In genomic region chr12:87413784-87414183, GRCh38 we compare ENCODE assay signal across 20 cellular contexts.
DNase-seq lines count a peak whose midpoint lies in the region; ATAC-seq, FAIRE-seq and TF ChIP-seq lines count a peak whose summit lies in the region.
"Had no signal": no experiment of that assay in that cellular context is flagged by ENCODE, and none has a peak within 500 bp of the region (broad histone marks: within the 10 kb centered on the region; RNA-seq: fewer than 3 reads in every experiment).

No MANE protein-coding gene starts in this region.

- no peak overlapping the region for H2AFZ ChIP-seq in astrocyte (ENCODE audit: low read depth, low read length)

- H3K27ac Mint-ChIP-seq in astrocyte (ENCODE audit: unreplicated experiment) = peak overlapping the region; percentile 14
- peak overlapping the region; percentile 32 for H3K27ac Mint-ChIP-seq in type B pancreatic cell
- no peak overlapping the region for H3K27ac Mint-ChIP-seq in activated T-cell treated with anti-CD3 and anti-CD28 coated beads, Interleukin-2, amount 50 U/mL, for 72 hours
- H3K27ac Mint-ChIP-seq in naive thymus-derived CD8-positive, alpha-beta T cell = no peak overlapping the region
- H3K27ac Mint-ChIP-seq: CD14-positive monocyte; GM23338; stimulated activated naive B cell treated with anti-CD40 and anti-IgM and Interleukin-4, amounts not matched to agents 10 μg/mL and 1 μg/mL and 100 μg/mL, for 72 hours had no signal

- H3K4me3 Mint-ChIP-seq in astrocyte (ENCODE audit: unreplicated experiment) (no peak overlapping the region), type B pancreatic cell (no peak overlapping the region)
- no peak overlapping the region for H3K4me3 Mint-ChIP-seq in activated T-cell treated with anti-CD3 and anti-CD28 coated beads, Interleukin-2, amount 50 U/mL, for 72 hours
- no peak overlapping the region for H3K4me3 Mint-ChIP-seq in naive thymus-derived CD8-positive, alpha-beta T cell
- H3K4me3 Mint-ChIP-seq: CD14-positive monocyte; GM23338; stimulated activated naive B cell treated with anti-CD40 and anti-IgM and Interleukin-4, amounts not matched to agents 10 μg/mL and 1 μg/mL and 100 μg/mL, for 72 hours had no signal

- H3K4me1 Mint-ChIP-seq in astrocyte (ENCODE audit: low read depth, unreplicated experiment) (peaks cover 4% of the 10 kb centered on the region), type B pancreatic cell (ENCODE audit: unreplicated experiment) (peaks cover 17% of the 10 kb centered on the region)
- no peaks in the 10 kb centered on the region for H3K4me1 Mint-ChIP-seq in activated T-cell treated with anti-CD3 and anti-CD28 coated beads, Interleukin-2, amount 50 U/mL, for 72 hours (ENCODE audit: low read depth)
- no peaks in the 10 kb centered on the region for H3K4me1 Mint-ChIP-seq in naive thymus-derived CD8-positive, alpha-beta T cell
- H3K4me1 Mint-ChIP-seq: CD14-positive monocyte; GM23338; stimulated activated naive B cell treated with anti-CD40 and anti-IgM and Interleukin-4, amounts not matched to agents 10 μg/mL and 1 μg/mL and 100 μg/mL, for 72 hours had no signal

- POLR2A ChIA-PET in naive thymus-derived CD8-positive, alpha-beta T cell (lab: Charles Lee) = no interaction called here

- no peak overlapping the region for H3K4me2 ChIP-seq in astrocyte (ENCODE audit: low read length)
- H3K4me2 ChIP-seq: GM23338 had no signal

- H3K79me2 ChIP-seq in astrocyte (ENCODE audit: insufficient read depth, low read length) = no peaks in the 10 kb centered on the region

- H3K9ac ChIP-seq in astrocyte (ENCODE audit: low read length) = no peak overlapping the region

- H3K9me3 Mint-ChIP-seq in astrocyte (ENCODE audit: unreplicated experiment) (peaks cover 4% of the 10 kb centered on the region), type B pancreatic cell (no peaks in the 10 kb centered on the region)
- peaks cover 12 to 15% of the 10 kb centered on the region in 2 donors for H3K9me3 Mint-ChIP-seq in activated T-cell treated with anti-CD3 and anti-CD28 coated beads, Interleukin-2, amount 50 U/mL, for 72 hours
- peaks cover 5 to 57% (median 14%) of the 10 kb centered on the region in 9 donors for H3K9me3 Mint-ChIP-seq in naive thymus-derived CD8-positive, alpha-beta T cell

- H3K27me3 Mint-ChIP-seq in astrocyte (ENCODE audit: low read depth, unreplicated experiment) = no peaks in the 10 kb centered on the region
- no peaks in the 10 kb centered on the region for H3K27me3 Mint-ChIP-seq in type B pancreatic cell
- H3K27me3 Mint-ChIP-seq in activated T-cell treated with anti-CD3 and anti-CD28 coated beads, Interleukin-2, amount 50 U/mL, for 72 hours (ENCODE audit: low read depth) = no peaks in the 10 kb centered on the region
- H3K27me3 Mint-ChIP-seq in naive thymus-derived CD8-positive, alpha-beta T cell = no peaks in the 10 kb centered on the region
- H3K27me3 Mint-ChIP-seq: stimulated activated naive B cell treated with anti-CD40 and anti-IgM and Interleukin-4, amounts not matched to agents 10 μg/mL and 1 μg/mL and 100 μg/mL, for 72 hours had no signal

- H3K27me3 ChIP-seq in astrocyte (ENCODE audit: insufficient read depth, low read length) = no peaks in the 10 kb centered on the region
- H3K27me3 ChIP-seq: breast epithelium, transverse colon had no signal

- peak; percentile 14 for DNase-seq in NCI-H1694 treated with DMSO at 0.1 percent for 48 hours (lab: John Stamatoyannopoulos, UW)
- DNase-seq in NCI-H1694 (lab: John Stamatoyannopoulos, UW) = no peak
- DNase-seq in astrocyte (ENCODE audit: low read depth) = peak; percentile 85
- DNase-seq in glomerular visceral epithelial cell (ENCODE audit: extremely low spot score) = peak; percentile 26
- DNase-seq in type B pancreatic cell (ENCODE audit: extremely low spot score, unreplicated experiment) = no peak
- DNase-seq in NCI-H510A (lab: John Stamatoyannopoulos, UW) = no peak
- no peak for DNase-seq in activated T-cell treated with anti-CD3 and anti-CD28 coated beads, Interleukin-2, amount 50 U/mL, for 72 hours
- DNase-seq in naive thymus-derived CD8-positive, alpha-beta T cell = no peak
- DNase-seq: 8988T; activated naive CD4-positive, alpha-beta T cell; NCI-H187 treated with DMSO at 0.1 percent for 48 hours; occipital lobe; stimulated activated naive B cell treated with anti-CD40 and anti-IgM and Interleukin-4, amounts not matched to agents 10 μg/mL and 1 μg/mL and 100 μg/mL, for 72 hours; T-helper 2 cell; transverse colon had no signal

- FAIRE-seq in astrocyte (lab: Jason Lieb, UNC) = no peak
- FAIRE-seq: keratinocyte had no signal

- no peak overlapping the region for H3K4me3 ChIP-seq in astrocyte (ENCODE audit: insufficient read depth, low read depth, low read length)
- H3K4me3 ChIP-seq: breast epithelium, GM23338, skin epidermis, transverse colon had no signal

- H3K27ac ChIP-seq in astrocyte (ENCODE audit: low read depth, low read length) = no peak overlapping the region
- H3K27ac ChIP-seq: breast epithelium, skin epidermis, transverse colon had no signal

- no peak for ATAC-seq in activated T-cell treated with anti-CD3 and anti-CD28 coated beads, Interleukin-2, amount 50 U/mL, for 72 hours (replicated peaks in 1 of 2)
- ATAC-seq in naive thymus-derived CD8-positive, alpha-beta T cell = no peak
- ATAC-seq: GM23338; stimulated activated naive B cell treated with anti-CD40 and anti-IgM and Interleukin-4, amounts not matched to agents 10 μg/mL and 1 μg/mL and 100 μg/mL, for 72 hours had no signal

- H3K36me3 ChIP-seq in astrocyte (ENCODE audit: insufficient read depth, low read length) = no peaks in the 10 kb centered on the region
- H3K36me3 ChIP-seq: breast epithelium, transverse colon had no signal

- no peaks in the 10 kb centered on the region for H3K36me3 Mint-ChIP-seq in astrocyte (ENCODE audit: low read depth, unreplicated experiment)
- peaks cover 3% of the 10 kb centered on the region for H3K36me3 Mint-ChIP-seq in type B pancreatic cell
- no peaks in the 10 kb centered on the region for H3K36me3 Mint-ChIP-seq in activated T-cell treated with anti-CD3 and anti-CD28 coated beads, Interleukin-2, amount 50 U/mL, for 72 hours (ENCODE audit: insufficient read depth in 2 of 2)
- no peaks in the 10 kb centered on the region for H3K36me3 Mint-ChIP-seq in naive thymus-derived CD8-positive, alpha-beta T cell
- H3K36me3 Mint-ChIP-seq: CD14-positive monocyte; stimulated activated naive B cell treated with anti-CD40 and anti-IgM and Interleukin-4, amounts not matched to agents 10 μg/mL and 1 μg/mL and 100 μg/mL, for 72 hours had no signal

- no peaks in the 10 kb centered on the region for H3K4me1 ChIP-seq in astrocyte (ENCODE audit: insufficient read depth, low read length)
- H3K4me1 ChIP-seq: breast epithelium, transverse colon had no signal

- H4K20me1 ChIP-seq in astrocyte (ENCODE audit: insufficient read depth, low read length) = no peaks in the 10 kb centered on the region

- TF ChIP-seq CTCF in astrocyte (IDR thresholded peaks at IDR 0.05; ENCODE audit: insufficient read depth, low read depth, low read length) (no peak), type B pancreatic cell (conservative IDR thresholded peaks at IDR 0.05) (no peak)

- H3K9me3 ChIP-seq in astrocyte (ENCODE audit: insufficient read depth, low read depth, low read length) = no peaks in the 10 kb centered on the region
- H3K9me3 ChIP-seq: transverse colon had no signal

Comparison
In these comparisons a context has a peak if more than half of its experiments do, and no peak if none do; other contexts are left out.
1. DNase-seq: peak in NCI-H1694 treated with DMSO at 0.1 percent for 48 hours (single experiment), astrocyte (single experiment) and glomerular visceral epithelial cell (single experiment); none in NCI-H1694 (single experiment), type B pancreatic cell (single experiment), NCI-H510A (single experiment), activated T-cell treated with anti-CD3 and anti-CD28 coated beads, Interleukin-2, amount 50 U/mL, for 72 hours (0 of 2) and naive thymus-derived CD8-positive, alpha-beta T cell (0 of 10).
2. H3K27ac Mint-ChIP-seq: peak in astrocyte (single experiment) and type B pancreatic cell (single experiment); none in activated T-cell treated with anti-CD3 and anti-CD28 coated beads, Interleukin-2, amount 50 U/mL, for 72 hours (single experiment) and naive thymus-derived CD8-positive, alpha-beta T cell (0 of 10).